Comparison of ENCODE assay signal across 21 cellular contexts in genomic region chr11:68043029-68043348, GRCh38. TPM values are rescaled to one million over a fixed set of nuclear protein-coding genes. Genes with fewer than 3 reads are reported as not detected.
DNase-seq lines count a peak whose midpoint lies in the region; FAIRE-seq and TF ChIP-seq lines count a peak whose summit lies in the region.
"Had no signal": no experiment of that assay in that cellular context is flagged by ENCODE, and none has a peak within 500 bp of the region (broad histone marks: within the 10 kb centered on the region; RNA-seq: fewer than 3 reads in every experiment).

No MANE protein-coding gene starts in this region.

- peak; percentile 76 for DNase-seq in H54 (ENCODE audit: insufficient read length, low spot score)
- DNase-seq in SJCRH30, result peak in 1 of 2 experiments; percentile 44
- no peak for DNase-seq in hepatocyte (ENCODE audit: low spot score)
- peak; percentile 41 for DNase-seq in ureter (ENCODE audit: low spot score)
- DNase-seq in RCC 7860 (ENCODE audit: low spot score), result no peak
- DNase-seq in foreskin melanocyte, result no peak
- DNase-seq in nephron progenitor cell, result no peak
- DNase-seq: activated CD4-positive, alpha-beta memory T cell treated with anti-CD3 and anti-CD28 coated beads for 36 hours; activated naive CD4-positive, alpha-beta T cell treated with Interleukin-2 at 50 U/mL for 16 hours; C1 segment of cervical spinal cord; cortex of kidney; DMS 273 treated with DMSO at 0.1 percent for 48 hours; left cardiac atrium; NCI-H748 treated with DMSO at 0.1 percent for 48 hours; nucleus accumbens; PC-3; stimulated activated CD4-positive, alpha-beta T cell treated with anti-CD3 and anti-CD28 coated beads, Interleukin-1b, Interleukin-23, amount 100 ng/mL, for 48 hours had no signal

- no peaks in the 10 kb centered on the region for H3K9me2 ChIP-seq in hepatocyte (replicated peaks; ENCODE audit: insufficient read depth)

- H3K27me3 ChIP-seq in SJCRH30 (no peaks in the 10 kb centered on the region), hepatocyte (no peaks in the 10 kb centered on the region)
- H3K27me3 ChIP-seq: ascending aorta had no signal

- peaks cover 7% of the 10 kb centered on the region for H3K79me2 ChIP-seq in hepatocyte

- H2AFZ ChIP-seq in hepatocyte, result no peak overlapping the region

- H3K27me3 Mint-ChIP-seq in nephron progenitor cell (ENCODE audit: low read depth, poor library complexity), result no peaks in the 10 kb centered on the region
- H3K27me3 Mint-ChIP-seq: activated CD4-positive, alpha-beta memory T cell treated with anti-CD3 and anti-CD28 coated beads for 36 hours had no signal

- H3K4me3 ChIP-seq in SJCRH30 (peak overlapping the region; percentile 55), hepatocyte (no peak overlapping the region)
- H3K4me3 ChIP-seq: ascending aorta had no signal

- no peak overlapping the region for H3K27ac Mint-ChIP-seq in nephron progenitor cell
- H3K27ac Mint-ChIP-seq: activated CD4-positive, alpha-beta memory T cell treated with anti-CD3 and anti-CD28 coated beads for 36 hours had no signal

- H3K9me3 ChIP-seq in SJCRH30 (replicated peaks) (no peaks in the 10 kb centered on the region), hepatocyte (ENCODE audit: low read depth) (no peaks in the 10 kb centered on the region)
- H3K9me3 ChIP-seq: ascending aorta had no signal

- H3K36me3 ChIP-seq in SJCRH30, result no peaks in the 10 kb centered on the region
- H3K36me3 ChIP-seq in hepatocyte (replicated peaks; ENCODE audit: insufficient read depth, low read depth), result no peaks in the 10 kb centered on the region

- H3K4me1 ChIP-seq in SJCRH30 (peaks cover 14% of the 10 kb centered on the region), hepatocyte (ENCODE audit: insufficient read depth) (peaks cover 24% of the 10 kb centered on the region)

- no peak overlapping the region for H3K4me3 Mint-ChIP-seq in nephron progenitor cell
- H3K4me3 Mint-ChIP-seq: activated CD4-positive, alpha-beta memory T cell treated with anti-CD3 and anti-CD28 coated beads for 36 hours had no signal

- WGBS in hepatocyte (ENCODE audit: low lambda C conversion rate, missing lambda C conversion rate), result 87% methylated on average over 8 of the region's 8 CpGs

- H4K20me1 ChIP-seq in hepatocyte (ENCODE audit: insufficient read depth, poor library complexity, severe bottlenecking), result no peaks in the 10 kb centered on the region

- H3K9me3 Mint-ChIP-seq in nephron progenitor cell, result no peaks in the 10 kb centered on the region
- H3K9me3 Mint-ChIP-seq: activated CD4-positive, alpha-beta memory T cell treated with anti-CD3 and anti-CD28 coated beads for 36 hours had no signal

- no peak for TF ChIP-seq CTCF in hepatocyte (IDR thresholded peaks at IDR 0.05; ENCODE audit: poor library complexity)
- no peak for TF ChIP-seq CTCF in nephron progenitor cell (IDR thresholded peaks at IDR 0.05)

- H3K4me2 ChIP-seq in hepatocyte, result no peak overlapping the region

- H3K27ac ChIP-seq in SJCRH30 (peak overlapping the region; percentile 51), hepatocyte (peak overlapping the region; percentile 57)

- TF ChIP-seq POLR2A in H54 (IDR thresholded peaks at IDR 0.05; ENCODE audit: low read depth, low read length), result no peak

- peaks cover 17% of the 10 kb centered on the region for H3K4me1 Mint-ChIP-seq in nephron progenitor cell

- no peak for FAIRE-seq in H54 (lab: Jason Lieb, UNC)
- FAIRE-seq in RCC 7860 (lab: Jason Lieb, UNC), result no peak
- FAIRE-seq: frontal cortex, GM12892, TTC549 had no signal

- H3K36me3 Mint-ChIP-seq in nephron progenitor cell (ENCODE audit: low read depth), result no peaks in the 10 kb centered on the region

RNA-seq across cellular contexts. Expression of gene TCIRG1, which starts 4.2 kb away (rescaled TPM):
- total RNA-seq in SJCRH30 (2014; rRNA removed; shearing (Covaris generic)), result 2.7 and 6.1 TPM in 2 replicates
- 61.0 and 77.4 TPM in 2 replicates for total RNA-seq in hepatocyte
- 125 and 199 TPM in 2 replicates for polyA plus RNA-seq in hepatocyte
- 134 TPM for total RNA-seq in ureter

RNA-seq across cellular contexts. Expression of gene NDUFS8, which starts 12.5 kb away (rescaled TPM):
- 77.7 and 103 TPM in 2 replicates for total RNA-seq in SJCRH30 (2014; rRNA removed; shearing (Covaris generic))
- total RNA-seq in hepatocyte, result 100 and 111 TPM in 2 replicates
- polyA plus RNA-seq in hepatocyte, result 286 and 287 TPM in 2 replicates
- 172 TPM for total RNA-seq in ureter

RNA-seq across cellular contexts. Expression of gene ALDH3B1, which starts 32.9 kb away (rescaled TPM):
- 0.51 and 0.53 TPM in 2 replicates for total RNA-seq in SJCRH30 (2014; rRNA removed; shearing (Covaris generic))
- total RNA-seq in hepatocyte, result 11.7 and 15.4 TPM in 2 replicates
- polyA plus RNA-seq in hepatocyte, result 15.7 and 16.9 TPM in 2 replicates
- 25.4 TPM for total RNA-seq in ureter
- total RNA-seq: activated CD4-positive, alpha-beta memory T cell treated with anti-CD3 and anti-CD28 coated beads for 36 hours had no signal

RNA-seq across cellular contexts. Expression of gene UNC93B1, which starts 39.1 kb away (rescaled TPM):
- total RNA-seq in SJCRH30 (2014; rRNA removed; shearing (Covaris generic)), result not detected in 2 replicates
- total RNA-seq in hepatocyte (22.6 and 23.5 TPM in 2 replicates), ureter (98.3 TPM)
- 38.0 and 42.9 TPM in 2 replicates for polyA plus RNA-seq in hepatocyte

Comparison
In these comparisons a context has a peak if more than half of its experiments do, and no peak if none do; other contexts are left out.
1. DNase-seq: peak in H54 (single experiment) and ureter (single experiment); none in hepatocyte (single experiment), RCC 7860 (single experiment), foreskin melanocyte (single experiment) and nephron progenitor cell (single experiment).